ENCODE assay signal across 1 cellular context in genomic region chr13:44436589-44437337, GRCh38.
TF ChIP-seq lines count a peak whose summit lies in the region.

No MANE protein-coding gene starts in this region.

TF ChIP-seq in HEK293, 187 proteins besides CTCF, POLR2A, EP300 and RAD21 (continued from another document):
- TF ChIP-seq BCL6B (tag by site-specific recombination; IDR thresholded peaks at IDR 0.05) (no peak), ZBTB48 (tag by site-specific recombination; IDR thresholded peaks at IDR 0.05) (no peak; the same call in 1 of the 2 replicates), ZNF140 (tag by site-specific recombination; IDR thresholded peaks at IDR 0.05) (no peak), SP7 (tag by site-specific recombination; IDR thresholded peaks at IDR 0.05) (peak; percentile 50; the same call in 1 of the 2 replicates), ZNF280D (tag by site-specific recombination; IDR thresholded peaks at IDR 0.05) (no peak), ZBTB8A (tag by site-specific recombination; IDR thresholded peaks at IDR 0.05) (peak; percentile 68), HOXD13 (CRISPR knock-in tag; IDR thresholded peaks at IDR 0.05; ENCODE audit: borderline replicate concordance) (no peak), ZNF639 (tag by site-specific recombination; IDR thresholded peaks at IDR 0.05) (0 out of 2 replicates have a peak, but pooled peaks have one; percentile 38)
